Comparison of ENCODE assay signal across 1 cellular context in the genomic region with DNA sequence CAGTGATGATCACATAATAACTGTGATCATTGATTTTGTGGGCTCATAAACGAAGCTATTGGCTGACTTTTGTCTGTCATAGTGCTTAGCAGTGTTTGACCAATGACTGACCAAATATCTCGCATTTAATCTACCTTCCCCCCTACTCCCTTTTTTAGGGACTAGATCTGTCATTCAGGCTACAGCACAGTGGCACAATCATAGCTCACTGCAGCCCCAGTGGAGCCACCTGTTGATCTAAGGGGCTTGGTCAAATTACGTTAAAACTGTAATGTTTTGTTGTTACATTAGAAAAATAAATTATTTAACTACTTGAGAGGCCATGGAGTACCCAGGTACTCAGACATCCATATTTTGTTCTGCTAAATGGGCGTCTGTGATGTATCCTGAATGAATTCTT.
TF ChIP-seq lines count a peak whose summit lies in the region.

No MANE protein-coding gene starts in this region.

TF ChIP-seq in SK-N-SH treated with all-trans-retinoic acid at 6 μM for 48 hours, 23 proteins besides CTCF, POLR2A, EP300 and RAD21 (continued from another document):
- TF ChIP-seq PATZ1 (CRISPR knock-in tag; IDR thresholded peaks at IDR 0.05; ENCODE audit: borderline replicate concordance) (no peak), GLIS3 (CRISPR knock-in tag; IDR thresholded peaks at IDR 0.05) (no peak), POU6F1 (CRISPR knock-in tag; IDR thresholded peaks at IDR 0.05; ENCODE audit: borderline replicate concordance, low read depth) (no peak), TOX (CRISPR knock-in tag; IDR thresholded peaks at IDR 0.05; ENCODE audit: borderline replicate concordance) (no peak), ZC3H10 (CRISPR knock-in tag; IDR thresholded peaks at IDR 0.05) (no peak), PPARA (CRISPR knock-in tag; IDR thresholded peaks at IDR 0.05; ENCODE audit: borderline replicate concordance) (no peak)
